24 cellular contexts compared by ENCODE assay signal in the genomic region with DNA sequence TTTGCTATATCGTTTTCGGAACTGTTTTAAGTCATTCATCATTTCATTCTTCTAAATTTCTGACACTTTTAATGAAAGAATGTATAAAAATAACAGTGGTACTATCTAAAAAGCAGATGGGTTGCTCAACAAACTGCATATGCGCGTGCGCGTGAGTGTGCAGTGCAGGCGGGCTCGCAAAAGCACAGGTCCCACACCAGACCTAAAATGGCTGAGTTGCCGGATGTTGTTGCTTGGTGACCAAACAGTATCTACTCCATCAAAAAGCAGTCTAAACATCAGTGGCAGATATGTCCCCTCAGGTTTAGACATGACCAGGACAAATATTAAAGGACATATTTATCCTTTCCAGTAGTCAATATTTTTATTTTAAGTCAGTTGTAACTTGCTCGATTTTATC. TPM values are rescaled to one million over a fixed set of nuclear protein-coding genes. Genes with fewer than 3 reads are reported as not detected.
DNase-seq lines count a peak whose midpoint lies in the region; ATAC-seq and TF ChIP-seq lines count a peak whose summit lies in the region.
"Had no signal": no experiment of that assay in that cellular context is flagged by ENCODE, and none has a peak within 500 bp of the region (broad histone marks: within the 10 kb centered on the region; RNA-seq: fewer than 3 reads in every experiment).

No MANE protein-coding gene starts in this region.

- intact Hi-C loops in posterior cingulate gyrus (cut with DNase I): loop anchor here (5.0 kb wide), 1 partner anchor 62 kb away; no protein-coding TSS in a partner anchor
- intact Hi-C loops in left ventricle myocardium superior (cut with micrococcal nuclease): no loop called here

- no peak for TF ChIP-seq POLR2A in Peyer's patch (IDR thresholded peaks at IDR 0.05)

- H3K27me3 Mint-ChIP-seq in brain: peaks cover 24% of the 10 kb centered on the region

- peak overlapping the region in 4 of 5 experiments; percentile 59 to 82 (median 74) for H3K27ac Mint-ChIP-seq in brain
- H3K27ac Mint-ChIP-seq: activated CD4-positive, alpha-beta memory T cell treated with anti-CD3 and anti-CD28 coated beads, Interleukin-2, amount 10 ng/mL, durations not matched to agents 7 days and 5 days; activated naive CD4-positive, alpha-beta T cell treated with anti-CD3 and anti-CD28 coated beads, Interleukin-2, amount 50 U/mL, for 72 hours; activated T-cell treated with anti-CD3 and anti-CD28 coated beads, Interleukin-2, amount 50 U/mL, for 24 hours had no signal

- H3K9me3 ChIP-seq in Peyer's patch: peaks cover 0 to 3% (median 0%) of the 10 kb centered on the region in 4 donors
- H3K9me3 ChIP-seq: body of pancreas, gastrocnemius medialis, neutrophil, thyroid gland had no signal

- H3K4me1 ChIP-seq in Peyer's patch: peaks cover 0 to 28% (median 0%) of the 10 kb centered on the region in 4 donors
- H3K4me1 ChIP-seq: BLaER1 treated with 17β-estradiol and CSF1 and Interleukin-3, amounts not matched to agents 10 nM and 100 nM had no signal

- no peaks in the 10 kb centered on the region for H3K36me3 ChIP-seq in Peyer's patch
- H3K36me3 ChIP-seq: BLaER1 treated with 17β-estradiol and CSF1 and Interleukin-3, amounts not matched to agents 10 nM and 100 nM; gastrocnemius medialis; neutrophil; thyroid gland had no signal

- no peak overlapping the region for H3K4me3 ChIP-seq in Peyer's patch
- H3K4me3 ChIP-seq: BLaER1 treated with 17β-estradiol and CSF1 and Interleukin-3, amounts not matched to agents 10 nM and 100 nM; body of pancreas; gastrocnemius medialis; thyroid gland had no signal

- peaks cover 38% of the 10 kb centered on the region for H3K4me1 Mint-ChIP-seq in brain

- DNase-seq in NCI-H2081 (lab: John Stamatoyannopoulos, UW) (peak; percentile 81 to 90), NCI-H2081 treated with DMSO at 0.1 percent for 48 hours (lab: John Stamatoyannopoulos, UW) (no peak), NCI-H510A treated with DMSO at 0.1 percent for 48 hours (lab: John Stamatoyannopoulos, UW) (peak; percentile 94), posterior cingulate gyrus (peak; percentile 24 to 95 (median 70)), GOT3 (lab: John Stamatoyannopoulos, UW) (no peak), Peyer's patch (no peak), left ventricle myocardium superior (no peak)
- DNase-seq: 8988T; activated CD4-positive, alpha-beta memory T cell treated with anti-CD3 and anti-CD28 coated beads, Interleukin-2, amount 10 ng/mL, durations not matched to agents 7 days and 5 days; activated T-cell treated with anti-CD3 and anti-CD28 coated beads, Interleukin-2, amount 50 U/mL, for 24 hours; DMS53; gastrocnemius medialis; left cardiac atrium; NCI-H2171; stimulated activated CD4-positive, alpha-beta T cell treated with anti-CD3 and anti-CD28 coated beads, Interleukin-12 subunit alpha, Interleukin-12 subunit beta, amount 100 ng/mL, for 4 hours; thyroid gland had no signal

- H3K4me3 Mint-ChIP-seq in brain: peak overlapping the region; percentile 56 to 98 (median 96)
- H3K4me3 Mint-ChIP-seq: activated CD4-positive, alpha-beta memory T cell treated with anti-CD3 and anti-CD28 coated beads, Interleukin-2, amount 10 ng/mL, durations not matched to agents 7 days and 5 days; activated T-cell treated with anti-CD3 and anti-CD28 coated beads, Interleukin-2, amount 50 U/mL, for 24 hours had no signal

- peaks cover 0 to 4% (median 0%) of the 10 kb centered on the region in 5 experiments for H3K9me3 Mint-ChIP-seq in brain
- H3K9me3 Mint-ChIP-seq: activated CD4-positive, alpha-beta memory T cell treated with anti-CD3 and anti-CD28 coated beads, Interleukin-2, amount 10 ng/mL, durations not matched to agents 7 days and 5 days had no signal

- H3K27me3 ChIP-seq in Peyer's patch: peaks cover 0 to 18% of the 10 kb centered on the region in 2 donors
- H3K27me3 ChIP-seq: BLaER1 treated with 17β-estradiol and CSF1 and Interleukin-3, amounts not matched to agents 10 nM and 100 nM; thyroid gland had no signal

- no peak overlapping the region for H3K27ac ChIP-seq in Peyer's patch
- H3K27ac ChIP-seq: BLaER1 treated with 17β-estradiol and CSF1 and Interleukin-3, amounts not matched to agents 10 nM and 100 nM; body of pancreas; gastrocnemius medialis; neutrophil; thyroid gland had no signal

- ATAC-seq in left ventricle myocardium superior: no peak
- ATAC-seq: activated naive CD4-positive, alpha-beta T cell treated with anti-CD3 and anti-CD28 coated beads, Interleukin-2, amount 50 U/mL, for 72 hours; body of pancreas; gastrocnemius medialis; left cardiac atrium had no signal

- TF ChIP-seq CTCF in brain (conservative IDR thresholded peaks at IDR 0.05) (no peak), Peyer's patch (IDR thresholded peaks at IDR 0.05) (no peak)

- peaks cover 9% of the 10 kb centered on the region for H3K36me3 Mint-ChIP-seq in brain

RNA-seq across cellular contexts. Expression of gene NOL4, which starts 5.1 kb away (rescaled TPM):
- 173 TPM for polyA plus RNA-seq in brain (ENCODE audit: insufficient read depth, low read depth, low replicate concordance)
- not detected for total RNA-seq in Peyer's patch
- total RNA-seq in left ventricle myocardium superior: 0.35 TPM
- total RNA-seq: activated CD4-positive, alpha-beta memory T cell treated with anti-CD3 and anti-CD28 coated beads, Interleukin-2, amount 10 ng/mL, durations not matched to agents 7 days and 5 days; activated naive CD4-positive, alpha-beta T cell treated with anti-CD3 and anti-CD28 coated beads, Interleukin-2, amount 50 U/mL, for 72 hours; dermis microvascular lymphatic vessel endothelial cell; gastrocnemius medialis; LHCN-M2; T-helper 1 cell treated with Interleukin-12 subunit alpha and Interleukin-12 subunit beta and Interleukin-4 antibody, amounts not matched to agents 30 ng/mL and 1 ng/mL, for 36 hours had no signal

Comparison
In these comparisons a context has a peak if more than half of its experiments do, and no peak if none do; other contexts are left out.
1. DNase-seq: peak in NCI-H2081 (2 of 2), NCI-H510A treated with DMSO at 0.1 percent for 48 hours (single experiment) and posterior cingulate gyrus (10 of 10); none in NCI-H2081 treated with DMSO at 0.1 percent for 48 hours (single experiment), GOT3 (single experiment), Peyer's patch (0 of 3) and left ventricle myocardium superior (single experiment).